ENCODE assay signal across 8 cellular contexts in genomic region chr3:52982839-52983238, GRCh38.
DNase-seq lines count a peak whose midpoint lies in the region; ATAC-seq and TF ChIP-seq lines count a peak whose summit lies in the region.

No MANE protein-coding gene starts in this region.

- H3K4me1 ChIP-seq in PC-3 (ENCODE audit: insufficient read depth, low read length) = no peaks in the 10 kb centered on the region
- H3K4me1 ChIP-seq in thyroid gland = no peaks in the 10 kb centered on the region

- POLR2A ChIA-PET in PC-3 (lab: Charles Lee; ENCODE audit: unreplicated experiment) = no interaction called here

- H3K27me3 ChIP-seq in PC-3 (ENCODE audit: low read length) (no peaks in the 10 kb centered on the region), MG63 (no peaks in the 10 kb centered on the region), thyroid gland (no peaks in the 10 kb centered on the region)

- TF ChIP-seq CTCF in PC-3 (conservative IDR thresholded peaks at IDR 0.05; ENCODE audit: low read depth, low read length) = no peak
- TF ChIP-seq CTCF in thyroid gland (IDR thresholded peaks at IDR 0.05) = no peak

- WGBS in thyroid gland, 2 donors = 72 to 76% methylated on average over 2 of the region's 2 CpGs

- H3K27ac ChIP-seq in PC-3 (ENCODE audit: low read length) = no peak overlapping the region
- H3K27ac ChIP-seq in thyroid gland = no peak overlapping the region

- peak overlapping the region; percentile 93 for H3K27ac Mint-ChIP-seq in activated T-cell treated with anti-CD3 and anti-CD28 coated beads, Interleukin-2, amount 50 U/mL, for 72 hours

- no peak overlapping the region for H3K4me2 ChIP-seq in PC-3 (ENCODE audit: low read length)

- no peaks in the 10 kb centered on the region for H3K36me3 ChIP-seq in PC-3 (ENCODE audit: low read depth, low read length)
- H3K36me3 ChIP-seq in MG63 = no peaks in the 10 kb centered on the region
- H3K36me3 ChIP-seq in thyroid gland = no peaks in the 10 kb centered on the region

- no peaks in the 10 kb centered on the region for H4K20me1 ChIP-seq in PC-3 (ENCODE audit: low read length)

- H3K4me1 Mint-ChIP-seq in activated T-cell treated with anti-CD3 and anti-CD28 coated beads, Interleukin-2, amount 50 U/mL, for 72 hours (ENCODE audit: low read depth) = peaks cover 36% of the 10 kb centered on the region

- H3K4me3 ChIP-seq in PC-3 (ENCODE audit: low read length) (no peak overlapping the region), MG63 (no peak overlapping the region), thyroid gland (replicated peaks in 1 of 3) (no peak overlapping the region)

- TF ChIP-seq POLR2A in thyroid gland (IDR thresholded peaks at IDR 0.05) = no peak

- H3K36me3 Mint-ChIP-seq in activated T-cell treated with anti-CD3 and anti-CD28 coated beads, Interleukin-2, amount 50 U/mL, for 72 hours (ENCODE audit: insufficient read depth in 2 of 2) = peaks cover 0 to 4% of the 10 kb centered on the region in 2 donors

- BruUV-seq in PC-3 (replicated peaks; lab: Mats Ljungman, UMichigan) = no TSS peak

- no peaks in the 10 kb centered on the region for H3K9me3 Mint-ChIP-seq in activated T-cell treated with anti-CD3 and anti-CD28 coated beads, Interleukin-2, amount 50 U/mL, for 72 hours

- no peaks in the 10 kb centered on the region for H3K27me3 Mint-ChIP-seq in activated T-cell treated with anti-CD3 and anti-CD28 coated beads, Interleukin-2, amount 50 U/mL, for 72 hours (ENCODE audit: low read depth)

- peaks cover 5% of the 10 kb centered on the region; the same call in 1 of the 2 replicates for H3K79me2 ChIP-seq in PC-3 (ENCODE audit: low read length)

- intact Hi-C loops in PC-3 (cut with micrococcal nuclease) = no loop called here
- intact Hi-C loops in thyroid gland (cut with DNase I) = no loop called here

- ATAC-seq in activated T-cell treated with anti-CD3 and anti-CD28 coated beads, Interleukin-2, amount 50 U/mL, for 72 hours (replicated peaks in 1 of 2) = peak; percentile 66 to 70
- peak; percentile 25 for ATAC-seq in HG02885 (IDR thresholded peaks at IDR 0.05; ENCODE audit: poor library complexity, unreplicated experiment)
- peak; percentile 73 for ATAC-seq in PC-3
- peak; percentile 57 for ATAC-seq in stimulated activated naive CD8-positive, alpha-beta T cell treated with anti-CD3 and anti-CD28 coated beads, Interleukin-15, Interleukin-2, amounts not matched to agents 100 U/mL and 50 U/mL, for 24 hours

- H3K9me3 ChIP-seq in PC-3 (ENCODE audit: low read length) (no peaks in the 10 kb centered on the region), MG63 (no peaks in the 10 kb centered on the region), thyroid gland (no peaks in the 10 kb centered on the region)

- CTCF ChIA-PET in PC-3 (lab: Charles Lee) = no interaction called here

- no peak overlapping the region for H2AFZ ChIP-seq in PC-3 (ENCODE audit: low read length)

- H3K4me3 Mint-ChIP-seq in activated T-cell treated with anti-CD3 and anti-CD28 coated beads, Interleukin-2, amount 50 U/mL, for 72 hours = peak overlapping the region; percentile 59 to 71

- peak; percentile 5 to 30 for DNase-seq in activated T-cell treated with anti-CD3 and anti-CD28 coated beads, Interleukin-2, amount 50 U/mL, for 72 hours
- DNase-seq in activated T-cell treated with anti-CD3 and anti-CD28 coated beads, Interleukin-2, amount 50 U/mL, for 1 hour = no peak
- DNase-seq in PC-3 (peak; percentile 30), NCI-H1417 (lab: John Stamatoyannopoulos, UW) (no peak), MG63 (no peak), thyroid gland (no peak)
- DNase-seq in stimulated activated naive CD8-positive, alpha-beta T cell treated with anti-CD3 and anti-CD28 coated beads, Interleukin-15, Interleukin-2, amounts not matched to agents 100 U/mL and 50 U/mL, for 24 hours = peak; percentile 12

- H3F3A ChIP-seq in PC-3 (ENCODE audit: low read length, unreplicated experiment) = no peaks in the 10 kb centered on the region

- no peak overlapping the region for H3K9ac ChIP-seq in PC-3 (ENCODE audit: low read length)

- no peaks in the 10 kb centered on the region for H3K9me2 ChIP-seq in PC-3 (replicated peaks; ENCODE audit: low read length)

Comparison
In these comparisons a context has a peak if more than half of its experiments do, and no peak if none do; other contexts are left out.
1. DNase-seq: peak in activated T-cell treated with anti-CD3 and anti-CD28 coated beads, Interleukin-2, amount 50 U/mL, for 72 hours (2 of 2), PC-3 (single experiment) and stimulated activated naive CD8-positive, alpha-beta T cell treated with anti-CD3 and anti-CD28 coated beads, Interleukin-15, Interleukin-2, amounts not matched to agents 100 U/mL and 50 U/mL, for 24 hours (single experiment); none in activated T-cell treated with anti-CD3 and anti-CD28 coated beads, Interleukin-2, amount 50 U/mL, for 1 hour (single experiment), NCI-H1417 (0 of 3), MG63 (single experiment) and thyroid gland (0 of 2).
2. Peak in every context shown above with its lines, with median percentiles within 50 percentile points of each other: ATAC-seq.